Comparison of ENCODE assay signal across 36 cellular contexts in genomic region chr3:180705619-180706018, GRCh38. TPM values are rescaled to one million over a fixed set of nuclear protein-coding genes. Genes with fewer than 3 reads are reported as not detected.
"Had no signal": no experiment of that assay in that cellular context is flagged by ENCODE, and none has a peak within 500 bp of the region (broad histone marks: within the 10 kb centered on the region; RNA-seq: fewer than 3 reads in every experiment).

No MANE protein-coding gene starts in this region.

- H3K4me3 ChIP-seq: dorsolateral prefrontal cortex, esophagus muscularis mucosa, gastroesophageal sphincter, heart right ventricle, left ventricle myocardium inferior, lower lobe of right lung, ovary, psoas muscle, smooth muscle cell, stomach, thyroid gland, vagina had no signal

- H3K4me1 ChIP-seq: esophagus muscularis mucosa, foreskin keratinocyte, gastroesophageal sphincter, heart right ventricle, left ventricle myocardium inferior, lower lobe of right lung, psoas muscle, stomach, thyroid gland, vagina had no signal

- H3K27me3 ChIP-seq: dorsolateral prefrontal cortex, esophagus muscularis mucosa, foreskin keratinocyte, gastroesophageal sphincter, heart right ventricle, ovary, stomach, thyroid gland, vagina had no signal

- H3K27ac ChIP-seq: dorsolateral prefrontal cortex, esophagus muscularis mucosa, foreskin keratinocyte, gastroesophageal sphincter, heart right ventricle, left ventricle myocardium inferior, lower lobe of right lung, ovary, psoas muscle, stomach, thyroid gland, vagina had no signal

- H3K36me3 Mint-ChIP-seq: naive thymus-derived CD4-positive, alpha-beta T cell; stimulated activated effector memory CD8-positive, alpha-beta T cell treated with anti-CD3 and anti-CD28 coated beads, Interleukin-12 subunit alpha, Interleukin-12 subunit beta, amount 100 ng/mL, for 72 hours had no signal

- H3K4me1 Mint-ChIP-seq: naive thymus-derived CD4-positive, alpha-beta T cell; nephron; stimulated activated effector memory CD8-positive, alpha-beta T cell treated with anti-CD3 and anti-CD28 coated beads, Interleukin-12 subunit alpha, Interleukin-12 subunit beta, amount 100 ng/mL, for 72 hours had no signal

- FAIRE-seq: islet of Langerhans had no signal

- H3K9me3 Mint-ChIP-seq: nephron; stimulated activated effector memory CD8-positive, alpha-beta T cell treated with anti-CD3 and anti-CD28 coated beads, Interleukin-12 subunit alpha, Interleukin-12 subunit beta, amount 100 ng/mL, for 72 hours had no signal

- DNase-seq: cortex of kidney; dorsolateral prefrontal cortex; effector CD4-positive, alpha-beta T cell; foreskin keratinocyte; heart right ventricle; hippocampal formation; left cardiac atrium; left ventricle myocardium inferior; lower lobe of right lung; mesendoderm; midbrain; naive thymus-derived CD4-positive, alpha-beta T cell; occipital lobe; ovary; posterior cingulate gyrus; psoas muscle; retina; stimulated activated CD4-positive, alpha-beta T cell treated with anti-CD3 and anti-CD28 coated beads, Interleukin-12 subunit alpha, Interleukin-12 subunit beta, amount 100 ng/mL, for 4 hours; stimulated activated CD4-positive, alpha-beta T cell treated with anti-CD3 and anti-CD28 coated beads, Interleukin-1b, Interleukin-23, amount 100 ng/mL, for 48 hours; stimulated activated CD4-positive, alpha-beta T cell treated with anti-CD3 and anti-CD28 coated beads, Interleukin-4, amount 100 ng/mL, for 24 hours; stimulated activated naive CD4-positive, alpha-beta T cell treated with Interleukin-2 at 50 U/mL for 16 hours; stomach; thyroid gland; trophoblast cell had no signal

- H3K4me2 ChIP-seq: smooth muscle cell had no signal

- H3K27ac Mint-ChIP-seq: naive thymus-derived CD4-positive, alpha-beta T cell; nephron; stimulated activated effector memory CD8-positive, alpha-beta T cell treated with anti-CD3 and anti-CD28 coated beads, Interleukin-12 subunit alpha, Interleukin-12 subunit beta, amount 100 ng/mL, for 72 hours had no signal

- ATAC-seq: foreskin keratinocyte; gastroesophageal sphincter; heart right ventricle; left cardiac atrium; lower lobe of right lung; naive thymus-derived CD4-positive, alpha-beta T cell; psoas muscle; sciatic nerve; stimulated activated effector memory CD8-positive, alpha-beta T cell treated with anti-CD3 and anti-CD28 coated beads, Interleukin-12 subunit alpha, Interleukin-12 subunit beta, amount 100 ng/mL, for 72 hours had no signal

- H3K36me3 ChIP-seq: esophagus muscularis mucosa, gastroesophageal sphincter, heart right ventricle, left ventricle myocardium inferior, lower lobe of right lung, ovary, stomach, thyroid gland, vagina had no signal

- H3K9me3 ChIP-seq: esophagus muscularis mucosa, lower lobe of right lung, ovary, psoas muscle, thyroid gland, vagina had no signal

- H3K4me3 Mint-ChIP-seq: naive thymus-derived CD4-positive, alpha-beta T cell; nephron; stimulated activated effector memory CD8-positive, alpha-beta T cell treated with anti-CD3 and anti-CD28 coated beads, Interleukin-12 subunit alpha, Interleukin-12 subunit beta, amount 100 ng/mL, for 72 hours had no signal

RNA-seq across cellular contexts. Expression of gene CCDC39, which starts 26.3 kb away (rescaled TPM):
- total RNA-seq: epithelial cell of proximal tubule; foreskin keratinocyte; gastroesophageal sphincter; heart right ventricle; left cardiac atrium; left ventricle myocardium inferior; mucosa of gallbladder; naive thymus-derived CD4-positive, alpha-beta T cell; smooth muscle cell; ureter; vagina had no signal
- polyA plus RNA-seq: fibroblast of lung; foreskin keratinocyte; naive thymus-derived CD4-positive, alpha-beta T cell; smooth muscle cell; stomach had no signal
